ENCODE assay signal across 9 cellular contexts in the genomic region with DNA sequence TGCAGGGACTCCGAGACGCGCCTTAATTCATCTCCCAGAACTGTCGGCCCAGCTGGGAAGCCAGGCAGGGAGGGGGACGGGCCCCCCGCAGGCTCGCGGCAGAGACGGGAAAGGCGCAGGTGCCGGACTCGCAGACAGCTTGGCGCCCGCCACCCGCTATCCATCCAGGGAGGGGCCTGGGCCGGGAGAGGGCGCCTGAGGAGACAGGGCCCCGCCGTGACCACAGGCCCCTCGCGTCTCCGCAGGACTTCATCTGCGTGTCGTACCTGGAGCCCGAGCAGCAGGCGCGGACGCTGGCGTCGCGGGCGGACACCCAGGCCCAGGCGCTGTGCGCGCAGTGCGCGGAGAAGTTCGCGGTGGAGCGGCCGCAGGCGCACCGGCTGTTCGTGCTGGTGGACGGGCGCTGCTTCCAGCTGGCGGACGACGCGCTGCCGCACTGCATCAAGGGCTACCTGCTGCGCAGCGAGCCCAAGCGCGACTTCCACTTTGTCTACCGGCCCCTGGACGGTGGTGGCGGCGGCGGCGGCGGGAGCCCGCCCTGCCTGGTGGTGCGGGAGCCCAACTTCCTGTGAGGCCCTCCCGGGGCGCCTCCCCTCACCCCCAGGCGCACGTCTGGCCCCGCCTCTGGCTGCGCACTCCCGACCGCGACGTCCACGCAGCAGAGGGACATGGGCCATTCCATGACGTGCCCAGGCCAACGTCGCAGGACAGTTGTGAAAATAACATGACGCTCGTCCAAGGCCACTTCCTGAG.
DNase-seq lines count a peak whose midpoint lies in the region; ATAC-seq, FAIRE-seq and TF ChIP-seq lines count a peak whose summit lies in the region.
"Had no signal": no experiment of that assay in that cellular context is flagged by ENCODE, and none has a peak within 500 bp of the region (broad histone marks: within the 10 kb centered on the region; RNA-seq: fewer than 3 reads in every experiment).

No MANE protein-coding gene starts in this region.

- in situ Hi-C loops in GM12878 (cut with MboI) (loop anchor here (25.0 kb wide), 1 partner anchor 551 kb away; no protein-coding TSS in a partner anchor), HAP-1 (cut with MboI; ENCODE audit: low sequenced_read_pairs) (loop anchor here (25.0 kb wide), 1 partner anchor 551 kb away; no protein-coding TSS in a partner anchor)

- H3K27ac ChIP-seq in GM12878 (ENCODE audit: control insufficient read depth, insufficient read depth): no peak overlapping the region
- H3K27ac ChIP-seq in kidney (ENCODE audit: low read depth in 2 of 2, low read length in 2 of 2): no peak overlapping the region
- no peak overlapping the region for H3K27ac ChIP-seq in testis
- H3K27ac ChIP-seq: SJCRH30 had no signal

- CTCF ChIA-PET in GM12878 (lab: Yijun Ruan, JAX): interaction anchor here (0.6 to 2.3 kb wide), 7 partner anchors 13 to 553 kb away, joined by 3 to 17 read pairs (median 4); no protein-coding TSS in a partner anchor

- RAD21 ChIA-PET in GM12878 (lab: Charles Lee; ENCODE audit: unreplicated experiment): interaction anchor here (2.9 kb wide), 1 partner anchor 99 kb away, joined by 13 read pairs; no protein-coding TSS in a partner anchor

- ATAC-seq in GM12878 (no peak), GM18502 (IDR thresholded peaks at IDR 0.05; ENCODE audit: poor library complexity, unreplicated experiment) (no peak), GM21526 (IDR thresholded peaks at IDR 0.05; ENCODE audit: low FRiP score, unreplicated experiment) (no peak)

- H3K9me3 ChIP-seq in GM12878 (replicated peaks; ENCODE audit: control insufficient read depth, insufficient read depth, low read length) (no peaks in the 10 kb centered on the region), kidney (ENCODE audit: control insufficient read depth in 1 of 2, low read length in 2 of 2) (no peaks in the 10 kb centered on the region), testis (no peaks in the 10 kb centered on the region), HAP-1 (no peaks in the 10 kb centered on the region)
- H3K9me3 ChIP-seq: SJCRH30 had no signal

- TF ChIP-seq CTCF in GM12878 (IDR thresholded peaks at IDR 0.05 in 2 of 3, conservative IDR thresholded peaks at IDR 0.05 in 1 of 3; ENCODE audit: control insufficient read depth in 2 of 3, extremely low read depth in 1 of 3, insufficient read depth in 1 of 3, low read depth in 3 of 3, low read length in 3 of 3) (no peak), kidney (IDR thresholded peaks at IDR 0.05; ENCODE audit: borderline replicate concordance, extremely low read depth, insufficient read depth) (no peak), testis (IDR thresholded peaks at IDR 0.05) (no peak)

- SMC1A ChIA-PET in GM12878 (lab: Charles Lee; ENCODE audit: uncharacterized antibody, unreplicated experiment): no interaction called here

- no peaks in the 10 kb centered on the region for H4K20me1 ChIP-seq in GM12878 (ENCODE audit: control insufficient read depth, insufficient read depth)

- peaks cover 0 to 15% of the 10 kb centered on the region in 2 experiments; a peak in 2 of 4 replicates for H3K36me3 ChIP-seq in GM12878 (ENCODE audit: control insufficient read depth in 2 of 2, insufficient read depth in 2 of 2, low read length in 1 of 2)
- H3K36me3 ChIP-seq in kidney (ENCODE audit: control insufficient read depth in 1 of 2, insufficient read depth in 2 of 2, low read length in 2 of 2): no peaks in the 10 kb centered on the region
- H3K36me3 ChIP-seq in testis (ENCODE audit: low read depth, missing control alignments): no peaks in the 10 kb centered on the region
- no peaks in the 10 kb centered on the region for H3K36me3 ChIP-seq in HAP-1 (replicated peaks)
- H3K36me3 ChIP-seq: SJCRH30 had no signal

- no peak overlapping the region for H2AFZ ChIP-seq in GM12878 (ENCODE audit: control insufficient read depth, low read depth, low read length)

- H3K4me1 ChIP-seq in GM12878 (ENCODE audit: control insufficient read depth, insufficient read depth, low read length): no peaks in the 10 kb centered on the region; the same call in 1 of the 2 replicates
- H3K4me1 ChIP-seq in kidney (ENCODE audit: control insufficient read depth in 1 of 2, insufficient read depth in 1 of 2, low read depth in 1 of 2, low read length in 2 of 2): peaks cover 0 to 2% of the 10 kb centered on the region in 2 donors
- H3K4me1 ChIP-seq in testis: peaks cover 15% of the 10 kb centered on the region
- no peaks in the 10 kb centered on the region for H3K4me1 ChIP-seq in HAP-1
- H3K4me1 ChIP-seq: SJCRH30 had no signal

- H3K27me3 ChIP-seq in GM12878 (replicated peaks in 1 of 2; ENCODE audit: control insufficient read depth in 2 of 2, insufficient read depth in 2 of 2, low read length in 1 of 2): no peaks in the 10 kb centered on the region
- H3K27me3 ChIP-seq in testis: no peaks in the 10 kb centered on the region
- H3K27me3 ChIP-seq in HAP-1 (ENCODE audit: low read depth): no peaks in the 10 kb centered on the region
- H3K27me3 ChIP-seq: SJCRH30 had no signal

- no peak overlapping the region for H3K4me3 ChIP-seq in GM12878
- H3K4me3 ChIP-seq in kidney (ENCODE audit: low read length in 2 of 2): peak overlapping the region in 1 of 2 donors; percentile 17
- peak overlapping the region; percentile 34 to 42 for H3K4me3 ChIP-seq in testis
- H3K4me3 ChIP-seq in HAP-1: no peak overlapping the region
- H3K4me3 ChIP-seq: SJCRH30 had no signal

- intact Hi-C loops in GM12878 (cut with micrococcal nuclease; ENCODE audit: unreplicated experiment): loop anchor here (2.0 to 10.0 kb wide), 2 partner anchors 95 to 363 kb away; partner anchors contain the start of gene SLC24A4
- intact Hi-C loops in kidney (cut with DNase I): no loop called here
- intact Hi-C loops in testis (cut with DNase I; ENCODE audit: low total_unique reads): loop anchor here (10.0 kb wide), 1 partner anchor 97 kb away; no protein-coding TSS in a partner anchor

- H3K9ac ChIP-seq in GM12878 (ENCODE audit: control insufficient read depth, insufficient read depth, low read length) (no peak overlapping the region), kidney (ENCODE audit: low read length in 2 of 2) (no peak overlapping the region)

- no peaks in the 10 kb centered on the region for H3K79me2 ChIP-seq in GM12878 (ENCODE audit: control insufficient read depth, insufficient read depth, low read length)

- FAIRE-seq in GM12878 (lab: Jason Lieb, UNC): no peak
- no peak for FAIRE-seq in kidney (lab: Jason Lieb, UNC)

- WGBS in GM12878 (ENCODE audit: insufficient coverage, insufficient replicate concordance, low lambda C conversion rate, missing lambda C conversion rate): 96% methylated on average over 66 of the region's 80 CpGs
- 60 to 61% methylated on average over 43 to 80 of the region's 80 CpGs for WGBS in testis, 2 donors

- DNase-seq in NCI-H2081 (lab: John Stamatoyannopoulos, UW) (peak; percentile 77 to 90), GM12878 (ENCODE audit: low read depth, low spot score) (no peak), kidney (peak; percentile 81), testis (no peak), HAP-1 (ENCODE audit: low spot score in 2 of 2) (no peak), H4 (ENCODE audit: low spot score) (no peak)

- no peak overlapping the region for H3K4me2 ChIP-seq in GM12878 (ENCODE audit: control insufficient read depth, insufficient read depth)

- no peak for TF ChIP-seq EP300 in GM12878 (IDR thresholded peaks at IDR 0.05; ENCODE audit: borderline replicate concordance in 1 of 2, control insufficient read depth in 1 of 2, low read depth in 2 of 2, low read length in 2 of 2)

- POLR2A ChIA-PET in GM12878 (lab: Charles Lee): no interaction called here

- no peak for TF ChIP-seq RAD21 in GM12878 (IDR thresholded peaks at IDR 0.05; ENCODE audit: insufficient read depth, low read depth, low read length)

- TF ChIP-seq POLR2A in GM12878 (IDR thresholded peaks at IDR 0.05; ENCODE audit: low read depth, low read length) (no peak), testis (IDR thresholded peaks at IDR 0.05) (no peak)

- BruUV-seq in GM12878 (replicated peaks; lab: Mats Ljungman, UMichigan): no TSS peak

TF ChIP-seq in GM12878, 131 proteins besides CTCF, POLR2A, EP300 and RAD21:
- TF ChIP-seq ESRRA (IDR thresholded peaks at IDR 0.05; ENCODE audit: low read length): no peak
- peak; percentile 46; the same call in 1 of the 2 replicates for TF ChIP-seq ZNF24 (IDR thresholded peaks at IDR 0.05)

Comparison
In these comparisons a context has a peak if more than half of its experiments do, and no peak if none do; other contexts are left out.
1. DNase-seq: peak in NCI-H2081 (2 of 2) and kidney (single experiment); none in GM12878 (single experiment), testis (single experiment), HAP-1 (0 of 2) and H4 (single experiment).
2. H3K4me3 ChIP-seq: peak in testis (2 of 2); none in GM12878 (single experiment) and HAP-1 (single experiment).